19 cellular contexts compared by ENCODE assay signal in genomic region chr11:1755344-1756023, GRCh38. TPM values are rescaled to one million over a fixed set of nuclear protein-coding genes. Genes with fewer than 3 reads are reported as not detected.
DNase-seq lines count a peak whose midpoint lies in the region; ATAC-seq and TF ChIP-seq lines count a peak whose summit lies in the region.
"Had no signal": no experiment of that assay in that cellular context is flagged by ENCODE, and none has a peak within 500 bp of the region (broad histone marks: within the 10 kb centered on the region; RNA-seq: fewer than 3 reads in every experiment).

No MANE protein-coding gene starts in this region.

- H3K27ac ChIP-seq in heart right ventricle = peak overlapping the region; percentile 10 to 98 (median 78)
- peak overlapping the region in 6 of 8 donors; percentile 93 to 99 (median 95) for H3K27ac ChIP-seq in spleen
- H3K27ac ChIP-seq in GM23248 = no peak overlapping the region
- H3K27ac ChIP-seq: WERI-Rb-1 had no signal

- TF ChIP-seq CTCF in heart right ventricle (IDR thresholded peaks at IDR 0.05) (no peak), spleen (IDR thresholded peaks at IDR 0.05 in 8 of 11, conservative IDR thresholded peaks at IDR 0.05 in 3 of 11) (no peak)

- no peak overlapping the region for H3K4me2 ChIP-seq in GM23248 (ENCODE audit: unreplicated experiment)

- H3K9me3 Mint-ChIP-seq in activated CD4-positive, alpha-beta T cell treated with anti-CD3 and anti-CD28 coated beads for 36 hours (ENCODE audit: low read depth) = no peaks in the 10 kb centered on the region

- in situ Hi-C loops in GM23248 (cut with MboI) = no loop called here

- H3K9me3 ChIP-seq in heart right ventricle (no peaks in the 10 kb centered on the region), spleen (no peaks in the 10 kb centered on the region), GM23248 (ENCODE audit: low read depth) (no peaks in the 10 kb centered on the region)

- POLR2A ChIA-PET in activated CD4-positive, alpha-beta T cell treated with anti-CD3 and anti-CD28 coated beads for 36 hours (lab: Charles Lee) = no interaction called here

- no peak overlapping the region for H3K9ac ChIP-seq in GM23248

- peaks cover 35 to 90% (median 79%) of the 10 kb centered on the region in 9 donors for H3K4me1 ChIP-seq in heart right ventricle
- peaks cover 79 to 100% (median 96%) of the 10 kb centered on the region in 6 donors for H3K4me1 ChIP-seq in spleen
- peaks cover 6% of the 10 kb centered on the region for H3K4me1 ChIP-seq in GM23248 (ENCODE audit: insufficient read depth)

- no peaks in the 10 kb centered on the region for H4K20me1 ChIP-seq in GM23248 (ENCODE audit: insufficient read depth)

- no peaks in the 10 kb centered on the region for H3K9me2 ChIP-seq in GM23248 (ENCODE audit: insufficient read depth)

- CTCF ChIA-PET in activated CD4-positive, alpha-beta T cell treated with anti-CD3 and anti-CD28 coated beads for 36 hours (lab: Charles Lee) = interaction anchor here (0.6 to 0.7 kb wide), 3 partner anchors 9 to 161 kb away, joined by 3 to 4 read pairs (median 3); no protein-coding TSS in a partner anchor

- peaks cover 1% of the 10 kb centered on the region; the same call in 1 of the 2 replicates for H3F3A ChIP-seq in GM23248 (ENCODE audit: insufficient read depth)

- H3K36me3 ChIP-seq in heart right ventricle (peaks cover 0 to 86% (median 44%) of the 10 kb centered on the region in 9 donors), spleen (peaks cover 5 to 95% (median 49%) of the 10 kb centered on the region in 6 donors), GM23248 (ENCODE audit: low read depth) (no peaks in the 10 kb centered on the region)

- WGBS in heart right ventricle, 2 donors = 58 to 66% methylated on average over 17 of the region's 17 CpGs
- WGBS in spleen, 5 donors = 55 to 73% (median 68%) methylated on average over 17 of the region's 17 CpGs
- 71 to 79% methylated on average over 17 of the region's 17 CpGs for WGBS in GM23248 (ENCODE audit: low coverage in 1 of 2, low lambda C conversion rate in 2 of 2, missing lambda C conversion rate in 2 of 2), 2 experiments

- no peak for DNase-seq in activated CD4-positive, alpha-beta T cell treated with anti-CD3 and anti-CD28 coated beads for 36 hours
- no peak for DNase-seq in activated CD4-positive, alpha-beta T cell treated with anti-CD3 and anti-CD28 coated beads, Interleukin-2, amount 50 U/mL, for 48 hours
- peak; percentile 53 for DNase-seq in NCI-H510A treated with DMSO at 0.1 percent for 48 hours (lab: John Stamatoyannopoulos, UW)
- DNase-seq in heart right ventricle = peak; percentile 66 to 73
- peak; percentile 74 for DNase-seq in spleen
- DNase-seq in GM23248 = no peak
- DNase-seq: activated effector memory CD4-positive, alpha-beta T cell treated with anti-CD3 and anti-CD28 coated beads, Interleukin-2, amount 50 U/mL, for 16 hours; cortex of kidney; GDM1; NCI-H187 treated with DMSO at 0.1 percent for 48 hours; stimulated activated CD4-positive, alpha-beta T cell treated with anti-CD3 and anti-CD28 coated beads, Interleukin-2, amount 100 ng/mL, for 24 hours; WERI-Rb-1 had no signal

- no peak for ATAC-seq in activated CD4-positive, alpha-beta T cell treated with anti-CD3 and anti-CD28 coated beads for 36 hours
- ATAC-seq in heart right ventricle = peak; percentile 26 to 62 (median 50)
- no peak for ATAC-seq in GM18861 (IDR thresholded peaks at IDR 0.05; ENCODE audit: unreplicated experiment)
- ATAC-seq in HG03521 (IDR thresholded peaks at IDR 0.05; ENCODE audit: unreplicated experiment) = no peak

- H3K27me3 Mint-ChIP-seq in activated CD4-positive, alpha-beta T cell treated with anti-CD3 and anti-CD28 coated beads for 36 hours = peaks cover 1% of the 10 kb centered on the region

- peak overlapping the region; percentile 37 for H3K27ac Mint-ChIP-seq in activated CD4-positive, alpha-beta T cell treated with anti-CD3 and anti-CD28 coated beads for 36 hours

- H3K79me2 ChIP-seq in GM23248 (ENCODE audit: insufficient read depth) = no peaks in the 10 kb centered on the region

- TF ChIP-seq POLR2A in spleen (IDR thresholded peaks at IDR 0.05) = no peak

- peaks cover 7% of the 10 kb centered on the region for H3K36me3 Mint-ChIP-seq in activated CD4-positive, alpha-beta T cell treated with anti-CD3 and anti-CD28 coated beads for 36 hours (ENCODE audit: low read depth)

- H3K4me1 Mint-ChIP-seq in activated CD4-positive, alpha-beta T cell treated with anti-CD3 and anti-CD28 coated beads for 36 hours = peaks cover 62% of the 10 kb centered on the region

- intact Hi-C loops in activated CD4-positive, alpha-beta T cell treated with anti-CD3 and anti-CD28 coated beads for 36 hours (cut with DNase I, micrococcal nuclease) = no loop called here
- intact Hi-C loops in heart right ventricle (cut with DNase I) = loop anchor here in 3 of 10 donors (5.0 to 10.0 kb wide), 3 partner anchors 48 to 547 kb away; partner anchors contain the start of genes C11orf21 (in 1 of the 3) and TSPAN32 (in 1 of the 3)
- intact Hi-C loops in spleen (cut with DNase I; ENCODE audit: low total_unique reads) = no loop called here

- no peak overlapping the region for H2AFZ ChIP-seq in GM23248

- no peak overlapping the region for H3K4me3 Mint-ChIP-seq in activated CD4-positive, alpha-beta T cell treated with anti-CD3 and anti-CD28 coated beads for 36 hours

- H3K27me3 ChIP-seq in heart right ventricle = no peaks in the 10 kb centered on the region
- H3K27me3 ChIP-seq in spleen (replicated peaks in 1 of 7) = peaks cover 0 to 7% (median 0%) of the 10 kb centered on the region in 7 donors
- no peaks in the 10 kb centered on the region for H3K27me3 ChIP-seq in GM23248 (replicated peaks; ENCODE audit: insufficient read depth)

- H3K4me3 ChIP-seq in heart right ventricle (peak overlapping the region in 1 of 10 donors; percentile 5), spleen (peak overlapping the region in 1 of 8 donors; percentile 99), GM23248 (no peak overlapping the region)

RNA-seq across cellular contexts. Expression of gene IFITM10, which starts 5.1 kb away (rescaled TPM):
- total RNA-seq in activated CD4-positive, alpha-beta T cell treated with anti-CD3 and anti-CD28 coated beads for 36 hours = under 1 TPM in 1 of 2 experiments, not detected in 1; 0.21 TPM
- total RNA-seq in heart right ventricle (1 to 10 TPM in 4 of 10 donors, under 1 TPM in 6; 0.18 to 2.4 (median 0.42) TPM), spleen (10 to 100 TPM in 2 of 7 donors, 1 to 10 TPM in 5; 6.7 to 41.6 (median 8.2) TPM)
- polyA plus RNA-seq in heart right ventricle (under 1 TPM; 0.07 to 0.80 TPM), spleen (1 to 10 TPM in 2 of 3 donors, under 1 TPM in 1; 0.80 to 6.9 (median 2.4) TPM), GM23248 (2016; fragmentation: Nextera tagmentation; extraction: Ambion mirVana) (0.41 and 0.53 TPM in 2 replicates)
- total RNA-seq in GM23248 (2014; rRNA removed; shearing (Covaris generic)) = 1.6 and 67.4 TPM in 2 replicates

RNA-seq across cellular contexts. Expression of gene CTSD, which starts 8.2 kb away (rescaled TPM):
- 10 to 100 TPM; 38.8 to 41.5 TPM for total RNA-seq in activated CD4-positive, alpha-beta T cell treated with anti-CD3 and anti-CD28 coated beads for 36 hours
- total RNA-seq in heart right ventricle = 1,000 to 10,000 TPM in 2 of 10 donors, 100 to 1,000 TPM in 8; 501 to 1,070 (median 786) TPM
- 100 to 1,000 TPM; 431 to 976 TPM for polyA plus RNA-seq in heart right ventricle
- 1,000 to 10,000 TPM in 2 of 7 donors, 100 to 1,000 TPM in 5; 653 to 1,234 (median 749) TPM for total RNA-seq in spleen
- 1,000 to 10,000 TPM in 1 of 3 donors, 100 to 1,000 TPM in 2; 289 to 1,120 (median 418) TPM for polyA plus RNA-seq in spleen
- 305 and 338 TPM in 2 replicates for total RNA-seq in GM23248 (2014; rRNA removed; shearing (Covaris generic))
- 321 and 327 TPM in 2 replicates for polyA plus RNA-seq in GM23248 (2016; fragmentation: Nextera tagmentation; extraction: Ambion mirVana)

RNA-seq across cellular contexts. Expression of gene KRTAP5-6, which starts 58.5 kb away (rescaled TPM):
- not detected for total RNA-seq in activated CD4-positive, alpha-beta T cell treated with anti-CD3 and anti-CD28 coated beads for 36 hours
- not detected for total RNA-seq in heart right ventricle
- not detected for polyA plus RNA-seq in heart right ventricle
- total RNA-seq in spleen = not detected
- not detected for polyA plus RNA-seq in spleen
- total RNA-seq in GM23248 (2014; rRNA removed; shearing (Covaris generic)) = not detected in 2 replicates
- polyA plus RNA-seq in GM23248 (2016; fragmentation: Nextera tagmentation; extraction: Ambion mirVana) = not detected in 2 replicates
- total RNA-seq: fibroblast of villous mesenchyme, HT1080, RPMI7951, subcutaneous adipose tissue had no signal
- polyA plus RNA-seq: AG04450 had no signal

Comparison
In these comparisons a context has a peak if more than half of its experiments do, and no peak if none do; other contexts are left out.
1. ATAC-seq: peak in heart right ventricle (8 of 8); none in activated CD4-positive, alpha-beta T cell treated with anti-CD3 and anti-CD28 coated beads for 36 hours (single experiment), GM18861 (single experiment) and HG03521 (single experiment).
2. DNase-seq: peak in NCI-H510A treated with DMSO at 0.1 percent for 48 hours (single experiment), heart right ventricle (2 of 2) and spleen (single experiment); none in activated CD4-positive, alpha-beta T cell treated with anti-CD3 and anti-CD28 coated beads for 36 hours (single experiment), activated CD4-positive, alpha-beta T cell treated with anti-CD3 and anti-CD28 coated beads, Interleukin-2, amount 50 U/mL, for 48 hours (0 of 2) and GM23248 (single experiment).